In genomic region chr5:10688651-10689171, GRCh38 we compare ENCODE assay signal across 11 cellular contexts.
"Had no signal": no experiment of that assay in that cellular context is flagged by ENCODE, and none has a peak within 500 bp of the region (broad histone marks: within the 10 kb centered on the region; RNA-seq: fewer than 3 reads in every experiment).

No MANE protein-coding gene starts in this region.

- DNase-seq: activated CD4-positive, alpha-beta T cell treated with anti-CD3 and anti-CD28 coated beads for 4 hours; activated naive CD4-positive, alpha-beta T cell; aorta; naive B cell; T1000 had no signal

- H3K4me1 Mint-ChIP-seq: naive B cell; stimulated activated naive CD8-positive, alpha-beta T cell treated with anti-CD3 and anti-CD28 coated beads, Interleukin-15, amount 100 ng/mL, for 72 hours had no signal

- H3K27me3 ChIP-seq: dorsolateral prefrontal cortex, upper lobe of left lung had no signal

- H3K9me3 Mint-ChIP-seq: activated naive CD8-positive, alpha-beta T cell treated with anti-CD3 and anti-CD28 coated beads, Interleukin-2, amount 50 U/mL, for 24 hours; activated T-helper 1 cell treated with anti-CD3 and anti-CD28 coated beads, Interleukin-12 subunit alpha, Interleukin-12 subunit beta, Interleukin-2, Interleukin-4 antibody, amounts not matched to agents 30 ng/mL and 10 ng/mL and 1 ng/mL, durations not matched to agents 14 hours and 24 hours and 36 hours; naive B cell; stimulated activated naive CD8-positive, alpha-beta T cell treated with anti-CD3 and anti-CD28 coated beads, Interleukin-15, amount 100 ng/mL, for 72 hours had no signal

- H3K4me3 ChIP-seq: dorsolateral prefrontal cortex, smooth muscle cell, upper lobe of left lung had no signal

- H3K9me3 ChIP-seq: upper lobe of left lung had no signal

- H3K27me3 Mint-ChIP-seq: activated naive CD8-positive, alpha-beta T cell treated with anti-CD3 and anti-CD28 coated beads, Interleukin-2, amount 50 U/mL, for 24 hours; naive B cell; stimulated activated naive CD8-positive, alpha-beta T cell treated with anti-CD3 and anti-CD28 coated beads, Interleukin-15, amount 100 ng/mL, for 72 hours had no signal

- H3K27ac Mint-ChIP-seq: activated naive CD8-positive, alpha-beta T cell treated with anti-CD3 and anti-CD28 coated beads, Interleukin-2, amount 50 U/mL, for 24 hours; activated T-helper 1 cell treated with anti-CD3 and anti-CD28 coated beads, Interleukin-12 subunit alpha, Interleukin-12 subunit beta, Interleukin-2, Interleukin-4 antibody, amounts not matched to agents 30 ng/mL and 10 ng/mL and 1 ng/mL, durations not matched to agents 14 hours and 24 hours and 36 hours had no signal

- H3K4me3 Mint-ChIP-seq: activated naive CD8-positive, alpha-beta T cell treated with anti-CD3 and anti-CD28 coated beads, Interleukin-2, amount 50 U/mL, for 24 hours; activated T-helper 1 cell treated with anti-CD3 and anti-CD28 coated beads, Interleukin-12 subunit alpha, Interleukin-12 subunit beta, Interleukin-2, Interleukin-4 antibody, amounts not matched to agents 30 ng/mL and 10 ng/mL and 1 ng/mL, durations not matched to agents 14 hours and 24 hours and 36 hours; naive B cell; stimulated activated naive CD8-positive, alpha-beta T cell treated with anti-CD3 and anti-CD28 coated beads, Interleukin-15, amount 100 ng/mL, for 72 hours had no signal

- H3K4me1 ChIP-seq: upper lobe of left lung had no signal

- H3K27ac ChIP-seq: dorsolateral prefrontal cortex, upper lobe of left lung had no signal

- H3K4me2 ChIP-seq: smooth muscle cell had no signal
